8 cellular contexts compared by ENCODE assay signal in the genomic region with DNA sequence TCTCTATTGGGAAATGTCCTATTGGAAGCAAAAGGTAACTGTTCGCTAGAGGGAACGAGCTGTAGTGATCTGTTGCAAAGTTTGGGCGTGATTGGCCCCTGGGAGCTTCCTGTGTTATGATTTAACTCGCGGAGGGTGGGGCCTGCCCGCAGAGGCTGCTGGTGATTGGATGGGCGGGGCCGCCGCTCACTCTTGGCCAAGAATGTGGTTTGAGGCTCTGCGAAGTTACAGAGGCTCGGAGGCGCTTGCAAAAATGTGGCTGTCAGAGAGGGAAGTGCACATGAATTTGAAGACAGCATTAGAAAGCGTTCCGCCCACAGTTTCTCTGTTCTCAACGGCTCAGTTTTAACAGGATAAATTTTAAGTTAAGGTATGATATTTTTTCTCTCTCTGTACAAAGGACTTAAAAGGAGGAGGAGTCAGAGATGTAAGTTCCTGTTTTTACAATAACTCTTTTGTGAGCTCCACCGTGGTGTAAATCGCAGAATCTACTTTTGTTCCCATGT. TPM values are rescaled to one million over a fixed set of nuclear protein-coding genes. Genes with fewer than 3 reads are reported as not detected.
A peak's percentile ranks its signal among the peaks of the same experiment; 100 is the strongest.
DNase-seq lines count a peak whose midpoint lies in the region; ATAC-seq and TF ChIP-seq lines count a peak whose summit lies in the region.

No MANE protein-coding gene starts in this region.

- no TSS peak for BruUV-seq in A673 (replicated peaks; lab: Mats Ljungman, UMichigan)

- H3K4me3 ChIP-seq in A673 (ENCODE audit: low read depth, low read length, poor library complexity, severe bottlenecking) (peak overlapping the region; percentile 47), coronary artery (peak overlapping the region; percentile 62)

- peak; percentile 97 for ATAC-seq in HG03064 (IDR thresholded peaks at IDR 0.05; ENCODE audit: low read depth, unreplicated experiment)

- H3K27ac ChIP-seq in A673 (ENCODE audit: low read depth, low read length, poor library complexity, severe bottlenecking) (peak overlapping the region; percentile 63), coronary artery (peak overlapping the region; percentile 33 to 37)

- CTCF ChIA-PET in A673 (lab: Charles Lee) = interaction anchor here (1.0 to 1.6 kb wide), 3 partner anchors 47 to 366 kb away, joined by 3 to 5 read pairs (median 3); no protein-coding TSS in a partner anchor

- H3K4me1 ChIP-seq in A673 (ENCODE audit: insufficient read depth, low read length, poor library complexity, severe bottlenecking) = peaks cover 4% of the 10 kb centered on the region

- TF ChIP-seq CTCF in A673 (conservative IDR thresholded peaks at IDR 0.05; ENCODE audit: low read depth, low read length) (peak; percentile 29; the same call in 1 of the 2 replicates), coronary artery (IDR thresholded peaks at IDR 0.05) (no peak)

- H3K9me3 ChIP-seq in A673 (ENCODE audit: low read depth, low read length, poor library complexity, severe bottlenecking) = no peaks in the 10 kb centered on the region

- H3K27me3 ChIP-seq in A673 (replicated peaks; ENCODE audit: insufficient read depth, low read depth, low read length, poor library complexity) = no peaks in the 10 kb centered on the region

- intact Hi-C loops in A673 (cut with micrococcal nuclease; ENCODE audit: unreplicated experiment) = no loop called here

- peak; percentile 60 for TF ChIP-seq POLR2A in GM18526 (IDR thresholded peaks at IDR 0.05; ENCODE audit: extremely low read depth, insufficient read length)

- peaks cover 4% of the 10 kb centered on the region for H3K36me3 ChIP-seq in A673 (ENCODE audit: insufficient read depth, low read length, poor library complexity, severe bottlenecking)

- POLR2A ChIA-PET in A673 (lab: Charles Lee; ENCODE audit: low non-redundant PET) = interaction anchor here (0.5 to 0.8 kb wide), 4 partner anchors 11 to 1912 kb away, joined by 3 to 5 read pairs (median 3); no protein-coding TSS in a partner anchor

- DNase-seq in A673 (ENCODE audit: low spot score) = peak; percentile 98
- peak; percentile 94 for DNase-seq in NCI-H460 (ENCODE audit: extremely low read depth, low read depth)
- peak; percentile 93 to 94 for DNase-seq in activated CD4-positive, alpha-beta T cell treated with anti-CD3 and anti-CD28 coated beads for 4 hours
- peak; percentile 99 for DNase-seq in coronary artery (ENCODE audit: low spot score)
- peak; percentile 98 for DNase-seq in left kidney (ENCODE audit: low read depth, low spot score)
- peak; percentile 97 for DNase-seq in stimulated activated CD4-positive, alpha-beta T cell treated with anti-CD3 and anti-CD28 coated beads, Interleukin-1b, Interleukin-23, amount 100 ng/mL, for 48 hours

RNA-seq across cellular contexts. Expression of gene CNTRL, which starts 46.9 kb away (rescaled TPM):
- total RNA-seq in A673 (2021) = 26.3 and 30.0 TPM in 2 replicates
- total RNA-seq in NCI-H460 (2014; rRNA removed; shearing (Covaris generic)) = 14.1 and 18.7 TPM in 2 replicates
- polyA plus RNA-seq in NCI-H460 (2014; cell fraction: nucleus; rRNA removed) = 13.6 and 15.0 TPM in 2 replicates

Comparison
In these comparisons a context has a peak if more than half of its experiments do, and no peak if none do; other contexts are left out.
1. Peak in every context shown above with its lines: DNase-seq, ATAC-seq, H3K4me3 ChIP-seq and H3K27ac ChIP-seq.